In genomic region chr6:55445648-55446204, GRCh38 we compare ENCODE assay signal across 9 cellular contexts.
A peak's percentile ranks its signal among the peaks of the same experiment; 100 is the strongest.
DNase-seq lines count a peak whose midpoint lies in the region; ATAC-seq and TF ChIP-seq lines count a peak whose summit lies in the region.
"Had no signal": no experiment of that assay in that cellular context is flagged by ENCODE, and none has a peak within 500 bp of the region (broad histone marks: within the 10 kb centered on the region; RNA-seq: fewer than 3 reads in every experiment).

No MANE protein-coding gene starts in this region.

- H3K27me3 ChIP-seq in endodermal cell (ENCODE audit: control insufficient read depth, insufficient read depth, low read length, poor library complexity, severe bottlenecking): no peaks in the 10 kb centered on the region
- H3K27me3 ChIP-seq in parathyroid adenoma (ENCODE audit: control insufficient read depth, insufficient read depth, low read length): no peaks in the 10 kb centered on the region

- no peak overlapping the region for H2AFZ ChIP-seq in parathyroid adenoma

- H3K9me3 Mint-ChIP-seq in activated CD8-positive, alpha-beta T cell treated with anti-CD3 and anti-CD28 coated beads for 36 hours: peaks cover 6% of the 10 kb centered on the region
- H3K9me3 Mint-ChIP-seq in activated CD8-positive, alpha-beta T cell treated with anti-CD3 and anti-CD28 coated beads, Interleukin-2, amount 10 ng/mL, durations not matched to agents 7 days and 5 days (ENCODE audit: insufficient read depth): no peaks in the 10 kb centered on the region
- H3K9me3 Mint-ChIP-seq in endodermal cell (no peaks in the 10 kb centered on the region), immature natural killer cell (peaks cover 0 to 8% (median 4%) of the 10 kb centered on the region in 6 donors)
- H3K9me3 Mint-ChIP-seq: activated naive CD8-positive, alpha-beta T cell treated with anti-CD3 and anti-CD28 coated beads, Interleukin-2, amount 10 ng/mL, durations not matched to agents 7 days and 5 days had no signal

- no peaks in the 10 kb centered on the region for H3K79me2 ChIP-seq in parathyroid adenoma

- no peak overlapping the region for H3K4me3 Mint-ChIP-seq in activated CD8-positive, alpha-beta T cell treated with anti-CD3 and anti-CD28 coated beads for 36 hours
- no peak overlapping the region for H3K4me3 Mint-ChIP-seq in activated CD8-positive, alpha-beta T cell treated with anti-CD3 and anti-CD28 coated beads, Interleukin-2, amount 10 ng/mL, durations not matched to agents 7 days and 5 days
- H3K4me3 Mint-ChIP-seq in endodermal cell: no peak overlapping the region
- H3K4me3 Mint-ChIP-seq in immature natural killer cell: no peak overlapping the region
- H3K4me3 Mint-ChIP-seq: activated naive CD8-positive, alpha-beta T cell treated with anti-CD3 and anti-CD28 coated beads, Interleukin-2, amount 10 ng/mL, durations not matched to agents 7 days and 5 days had no signal

- H3K36me3 Mint-ChIP-seq in activated CD8-positive, alpha-beta T cell treated with anti-CD3 and anti-CD28 coated beads for 36 hours (ENCODE audit: low read depth): no peaks in the 10 kb centered on the region
- H3K36me3 Mint-ChIP-seq in activated CD8-positive, alpha-beta T cell treated with anti-CD3 and anti-CD28 coated beads, Interleukin-2, amount 10 ng/mL, durations not matched to agents 7 days and 5 days (ENCODE audit: low read depth): no peaks in the 10 kb centered on the region
- H3K36me3 Mint-ChIP-seq in endodermal cell (ENCODE audit: low read depth): no peaks in the 10 kb centered on the region
- H3K36me3 Mint-ChIP-seq in immature natural killer cell: no peaks in the 10 kb centered on the region
- H3K36me3 Mint-ChIP-seq: activated naive CD8-positive, alpha-beta T cell treated with anti-CD3 and anti-CD28 coated beads, Interleukin-2, amount 10 ng/mL, durations not matched to agents 7 days and 5 days had no signal

- no peaks in the 10 kb centered on the region for H3K4me1 ChIP-seq in endodermal cell (ENCODE audit: control insufficient read depth, insufficient read depth, low read length)
- H3K4me1 ChIP-seq in parathyroid adenoma: no peaks in the 10 kb centered on the region

- H3K4me2 ChIP-seq in parathyroid adenoma (ENCODE audit: low read length): no peak overlapping the region

- no CpG with 5 or more reads among the region's 1 CpG for WGBS in endodermal cell (ENCODE audit: insufficient coverage in 1 of 2, insufficient read length in 1 of 2), 2 experiments

- H3K27ac ChIP-seq in endodermal cell (ENCODE audit: low read depth, low read length) (no peak overlapping the region), parathyroid adenoma (no peak overlapping the region)

- no peak overlapping the region for H3K27ac Mint-ChIP-seq in activated CD8-positive, alpha-beta T cell treated with anti-CD3 and anti-CD28 coated beads for 36 hours
- H3K27ac Mint-ChIP-seq in activated CD8-positive, alpha-beta T cell treated with anti-CD3 and anti-CD28 coated beads, Interleukin-2, amount 10 ng/mL, durations not matched to agents 7 days and 5 days: no peak overlapping the region
- no peak overlapping the region for H3K27ac Mint-ChIP-seq in endodermal cell
- no peak overlapping the region for H3K27ac Mint-ChIP-seq in immature natural killer cell
- H3K27ac Mint-ChIP-seq: activated naive CD8-positive, alpha-beta T cell treated with anti-CD3 and anti-CD28 coated beads, Interleukin-2, amount 10 ng/mL, durations not matched to agents 7 days and 5 days had no signal

- no peaks in the 10 kb centered on the region for H3K27me3 Mint-ChIP-seq in activated CD8-positive, alpha-beta T cell treated with anti-CD3 and anti-CD28 coated beads for 36 hours
- H3K27me3 Mint-ChIP-seq in activated CD8-positive, alpha-beta T cell treated with anti-CD3 and anti-CD28 coated beads, Interleukin-2, amount 10 ng/mL, durations not matched to agents 7 days and 5 days (ENCODE audit: low read depth): no peaks in the 10 kb centered on the region
- H3K27me3 Mint-ChIP-seq in endodermal cell (ENCODE audit: insufficient read depth) (peaks cover 2% of the 10 kb centered on the region), immature natural killer cell (ENCODE audit: low read depth in 3 of 3) (peaks cover 0 to 2% (median 2%) of the 10 kb centered on the region in 3 donors)
- H3K27me3 Mint-ChIP-seq: activated naive CD8-positive, alpha-beta T cell treated with anti-CD3 and anti-CD28 coated beads, Interleukin-2, amount 10 ng/mL, durations not matched to agents 7 days and 5 days had no signal

- POLR2A ChIA-PET in activated CD8-positive, alpha-beta T cell treated with anti-CD3 and anti-CD28 coated beads for 36 hours (lab: Charles Lee): no interaction called here
- POLR2A ChIA-PET in activated CD8-positive, alpha-beta T cell treated with anti-CD3 and anti-CD28 coated beads, Interleukin-2, amount 10 ng/mL, durations not matched to agents 7 days and 5 days (lab: Charles Lee): no interaction called here

- no peak overlapping the region for H3K9ac ChIP-seq in endodermal cell (ENCODE audit: extremely low read depth, low read length, poor library complexity, severe bottlenecking)
- H3K9ac ChIP-seq in parathyroid adenoma: no peak overlapping the region

- H3K4me1 Mint-ChIP-seq in activated CD8-positive, alpha-beta T cell treated with anti-CD3 and anti-CD28 coated beads for 36 hours (ENCODE audit: low read depth): no peaks in the 10 kb centered on the region
- H3K4me1 Mint-ChIP-seq in activated CD8-positive, alpha-beta T cell treated with anti-CD3 and anti-CD28 coated beads, Interleukin-2, amount 10 ng/mL, durations not matched to agents 7 days and 5 days (ENCODE audit: low read depth): no peaks in the 10 kb centered on the region
- H3K4me1 Mint-ChIP-seq in endodermal cell: peaks cover 6% of the 10 kb centered on the region
- H3K4me1 Mint-ChIP-seq in immature natural killer cell: no peaks in the 10 kb centered on the region
- H3K4me1 Mint-ChIP-seq: activated naive CD8-positive, alpha-beta T cell treated with anti-CD3 and anti-CD28 coated beads, Interleukin-2, amount 10 ng/mL, durations not matched to agents 7 days and 5 days had no signal

- no peaks in the 10 kb centered on the region for H3K36me3 ChIP-seq in endodermal cell (ENCODE audit: control insufficient read depth, insufficient read depth, low read length)
- H3K36me3 ChIP-seq in parathyroid adenoma (ENCODE audit: control insufficient read depth, insufficient read depth, low read length): no peaks in the 10 kb centered on the region

- CTCF ChIA-PET in activated CD8-positive, alpha-beta T cell treated with anti-CD3 and anti-CD28 coated beads for 36 hours (lab: Charles Lee): interaction anchor here (1.3 to 1.9 kb wide), 2 partner anchors 21 to 169 kb away, joined by 4 to 5 read pairs; no protein-coding TSS in a partner anchor
- CTCF ChIA-PET in activated CD8-positive, alpha-beta T cell treated with anti-CD3 and anti-CD28 coated beads, Interleukin-2, amount 10 ng/mL, durations not matched to agents 7 days and 5 days (lab: Charles Lee): interaction anchor here (0.9 kb wide), 1 partner anchor 847 kb away, joined by 3 read pairs; no protein-coding TSS in a partner anchor

- ATAC-seq in activated CD8-positive, alpha-beta T cell treated with anti-CD3 and anti-CD28 coated beads for 36 hours: no peak
- no peak for ATAC-seq in activated CD8-positive, alpha-beta T cell treated with anti-CD3 and anti-CD28 coated beads, Interleukin-2, amount 10 ng/mL, durations not matched to agents 7 days and 5 days
- ATAC-seq in HG02885 (IDR thresholded peaks at IDR 0.05; ENCODE audit: poor library complexity, unreplicated experiment) (no peak), GM19328 (IDR thresholded peaks at IDR 0.05; ENCODE audit: unreplicated experiment) (no peak)

- no peaks in the 10 kb centered on the region for H3K9me3 ChIP-seq in endodermal cell (ENCODE audit: control insufficient read depth, low read length)
- no peaks in the 10 kb centered on the region for H3K9me3 ChIP-seq in parathyroid adenoma (ENCODE audit: control insufficient read depth, low read length)

- peak; percentile 24 for TF ChIP-seq CTCF in activated CD8-positive, alpha-beta T cell treated with anti-CD3 and anti-CD28 coated beads for 36 hours (IDR thresholded peaks at IDR 0.05)
- TF ChIP-seq CTCF in endodermal cell (conservative IDR thresholded peaks at IDR 0.05) (peak; percentile 86), parathyroid adenoma (IDR thresholded peaks at IDR 0.05) (peak; percentile 43)

- intact Hi-C loops in activated CD8-positive, alpha-beta T cell treated with anti-CD3 and anti-CD28 coated beads for 36 hours (cut with micrococcal nuclease): no loop called here

- no peak for DNase-seq in activated CD8-positive, alpha-beta T cell treated with anti-CD3 and anti-CD28 coated beads for 36 hours
- DNase-seq in activated CD8-positive, alpha-beta T cell treated with anti-CD3 and anti-CD28 coated beads, Interleukin-2, amount 10 ng/mL, durations not matched to agents 7 days and 5 days: no peak
- DNase-seq in NCI-H526 treated with DMSO at 0.1 percent for 48 hours (lab: John Stamatoyannopoulos, UW) (peak; percentile 6), endodermal cell (no peak), immature natural killer cell (no peak)
- DNase-seq: activated naive CD8-positive, alpha-beta T cell treated with anti-CD3 and anti-CD28 coated beads, Interleukin-2, amount 10 ng/mL, durations not matched to agents 7 days and 5 days had no signal

- H3K4me3 ChIP-seq in endodermal cell (ENCODE audit: low read length) (no peak overlapping the region), parathyroid adenoma (ENCODE audit: low read depth, low read length) (no peak overlapping the region)

Comparison
In these comparisons a context has a peak if more than half of its experiments do, and no peak if none do; other contexts are left out.
1. CTCF ChIP-seq: peak in every context shown above with its lines; median percentile 86 in endodermal cell; 43 in parathyroid adenoma; 24 in activated CD8-positive, alpha-beta T cell treated with anti-CD3 and anti-CD28 coated beads for 36 hours.